11 cellular contexts compared by ENCODE assay signal in the genomic region with DNA sequence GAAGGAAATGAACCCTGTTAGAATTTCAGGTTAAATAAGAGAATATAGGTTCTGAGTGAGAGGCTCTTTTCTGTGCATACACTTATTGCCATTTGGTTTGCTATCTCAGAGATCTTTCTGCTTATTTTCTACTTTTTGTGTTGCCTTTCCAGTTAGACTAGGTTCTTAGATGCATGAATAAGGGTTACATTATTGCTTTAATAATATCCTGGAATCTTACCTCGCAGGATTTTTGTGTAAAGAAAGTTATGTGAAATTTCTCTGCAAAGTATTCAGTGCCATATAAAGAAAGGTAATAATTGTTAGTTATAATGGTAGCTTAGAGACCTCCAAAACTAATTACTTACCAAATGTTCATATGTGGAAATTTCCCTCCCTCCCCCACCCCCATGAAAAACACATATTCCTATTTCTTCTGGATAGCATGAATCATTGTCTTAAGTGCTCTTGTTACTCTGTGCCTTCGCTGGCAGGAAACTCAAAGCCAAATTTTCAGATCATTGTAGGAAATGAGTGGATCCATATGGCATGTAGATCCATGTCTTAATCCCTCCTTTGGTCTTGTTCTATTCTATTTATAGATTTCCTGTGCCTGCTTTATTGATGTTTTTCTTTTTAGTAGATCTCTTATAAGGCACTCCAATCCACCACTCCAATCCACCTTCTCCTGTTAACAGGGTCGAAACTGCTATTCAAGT.
A peak's percentile ranks its signal among the peaks of the same experiment; 100 is the strongest.
DNase-seq lines count a peak whose midpoint lies in the region; ATAC-seq and TF ChIP-seq lines count a peak whose summit lies in the region.
"Had no signal": no experiment of that assay in that cellular context is flagged by ENCODE, and none has a peak within 500 bp of the region (broad histone marks: within the 10 kb centered on the region; RNA-seq: fewer than 3 reads in every experiment).

No MANE protein-coding gene starts in this region.

- H3K27ac Mint-ChIP-seq in nephron: peak overlapping the region; percentile 79 to 89 (median 86)

- H3K4me3 ChIP-seq in choroid plexus epithelial cell (ENCODE audit: low read depth, low read length): no peak overlapping the region

- no peak for TF ChIP-seq CTCF in choroid plexus epithelial cell (conservative IDR thresholded peaks at IDR 0.05; ENCODE audit: low read depth, low read length)
- no peak for TF ChIP-seq CTCF in nephron (IDR thresholded peaks at IDR 0.05; ENCODE audit: unreplicated experiment in 3 of 3)

- peak overlapping the region; percentile 35 to 89 (median 57) for H3K4me3 Mint-ChIP-seq in nephron

- H3K9me3 Mint-ChIP-seq in nephron: no peaks in the 10 kb centered on the region

- H3K27me3 Mint-ChIP-seq in nephron (ENCODE audit: low read depth): peaks cover 12% of the 10 kb centered on the region

- ATAC-seq in HG03378 (IDR thresholded peaks at IDR 0.05; ENCODE audit: unreplicated experiment): no peak

- H3K4me1 Mint-ChIP-seq in nephron: peaks cover 33% of the 10 kb centered on the region

- DNase-seq in DMS 273 treated with DMSO at 0.1 percent for 48 hours (lab: John Stamatoyannopoulos, UW) (peak; percentile 14), NCI-H2029 treated with DMSO at 0.1 percent for 48 hours (lab: John Stamatoyannopoulos, UW) (peak; percentile 65), choroid plexus epithelial cell (ENCODE audit: low read depth) (peak; percentile 56), SHP77 treated with DMSO at 0.1 percent for 48 hours (lab: John Stamatoyannopoulos, UW) (no peak), activated gamma-delta T cell (lab: John Stamatoyannopoulos, UW) (no peak)
- no peak for DNase-seq in central memory CD4-positive, alpha-beta T cell
- DNase-seq: activated T-cell treated with anti-CD3 and anti-CD28 coated beads, Interleukin-2, amount 50 U/mL, for 1 hour; nucleus accumbens; T-helper 9 cell had no signal

- no peaks in the 10 kb centered on the region for H3K36me3 Mint-ChIP-seq in nephron (ENCODE audit: low read depth)

Comparison
In these comparisons a context has a peak if more than half of its experiments do, and no peak if none do; other contexts are left out.
1. DNase-seq: peak in DMS 273 treated with DMSO at 0.1 percent for 48 hours (single experiment), NCI-H2029 treated with DMSO at 0.1 percent for 48 hours (single experiment) and choroid plexus epithelial cell (single experiment); none in SHP77 treated with DMSO at 0.1 percent for 48 hours (single experiment), central memory CD4-positive, alpha-beta T cell (single experiment) and activated gamma-delta T cell (single experiment).